ENCODE assay signal across 8 cellular contexts in genomic region chr12:9407425-9407748, GRCh38.
A peak's percentile ranks its signal among the peaks of the same experiment; 100 is the strongest.
DNase-seq lines count a peak whose midpoint lies in the region; TF ChIP-seq lines count a peak whose summit lies in the region.
"Not testable (repeated sequence)": the region's sequence is repeated elsewhere in the genome, so short reads cannot be mapped to it uniquely, and the experiment has no call there.

No MANE protein-coding gene starts in this region.

- not testable (repeated sequence) for H3K4me1 ChIP-seq in esophagus muscularis mucosa, left ventricle myocardium inferior, tibial nerve

- WGBS in esophagus muscularis mucosa, result 80% methylated on average over 4 of the region's 4 CpGs
- WGBS in tibial nerve, 2 donors, result 29 to 48% methylated on average over 4 of the region's 4 CpGs

- not testable (repeated sequence) for H3K9me3 ChIP-seq in esophagus muscularis mucosa; left ventricle myocardium inferior (replicated peaks); tibial nerve

- TF ChIP-seq POLR2A in esophagus muscularis mucosa (IDR thresholded peaks at IDR 0.05; ENCODE audit: low read depth); tibial nerve (IDR thresholded peaks at IDR 0.05): not testable (repeated sequence)

- peak overlapping the region; percentile 41 for H3K27ac Mint-ChIP-seq in progenitor cell of endocrine pancreas

- H3K4me1 Mint-ChIP-seq in progenitor cell of endocrine pancreas (ENCODE audit: low read depth), result not testable (repeated sequence)

- H3K4me3 Mint-ChIP-seq in progenitor cell of endocrine pancreas (ENCODE audit: low read depth), result not testable (repeated sequence)

- not testable (repeated sequence) for H3K9me3 Mint-ChIP-seq in progenitor cell of endocrine pancreas (ENCODE audit: low read depth)

- TF ChIP-seq EP300 in esophagus muscularis mucosa (IDR thresholded peaks at IDR 0.05); tibial nerve (IDR thresholded peaks at IDR 0.05): not testable (repeated sequence)

- DNase-seq in ELR (ENCODE audit: low read depth), result peak; percentile 24
- DNase-seq in M059J (ENCODE audit: low read depth), result peak; percentile 27
- DNase-seq in coronary artery (ENCODE audit: low spot score); esophagus muscularis mucosa (ENCODE audit: extremely low spot score); progenitor cell of endocrine pancreas (ENCODE audit: low spot score, unreplicated experiment); tibial nerve (ENCODE audit: low spot score in 2 of 2): not testable (repeated sequence)
- DNase-seq in left ventricle myocardium inferior, result peak; percentile 26
- DNase-seq in lung microvascular endothelial cell (ENCODE audit: low read depth in 2 of 2), result peak; percentile 74 to 88

- intact Hi-C loops in esophagus muscularis mucosa (cut with DNase I); left ventricle myocardium inferior (cut with micrococcal nuclease): not testable (repeated sequence)

- TF ChIP-seq CTCF in coronary artery (IDR thresholded peaks at IDR 0.05); esophagus muscularis mucosa (IDR thresholded peaks at IDR 0.05); left ventricle myocardium inferior (IDR thresholded peaks at IDR 0.05; ENCODE audit: borderline replicate concordance); progenitor cell of endocrine pancreas (IDR thresholded peaks at IDR 0.05; ENCODE audit: unreplicated experiment); tibial nerve (IDR thresholded peaks at IDR 0.05): not testable (repeated sequence)

- not testable (repeated sequence) for H3K27ac ChIP-seq in coronary artery; left ventricle myocardium inferior (replicated peaks)
- H3K27ac ChIP-seq in esophagus muscularis mucosa (replicated peaks in 1 of 4) (peak overlapping the region in 2 of 4 donors; percentile 13 to 28), tibial nerve (peak overlapping the region in 2 of 4 donors; percentile 1 to 77)

- H3K4me3 ChIP-seq in coronary artery (peak overlapping the region; percentile 36), esophagus muscularis mucosa (peak overlapping the region; percentile 33 to 51 (median 40)), left ventricle myocardium inferior (peak overlapping the region; percentile 51), tibial nerve (peak overlapping the region in 3 of 4 donors; percentile 26 to 55 (median 47))

- H3K36me3 Mint-ChIP-seq in progenitor cell of endocrine pancreas (ENCODE audit: insufficient read depth), result not testable (repeated sequence)

- H3K27me3 ChIP-seq in esophagus muscularis mucosa; left ventricle myocardium inferior (ENCODE audit: low read depth); tibial nerve: not testable (repeated sequence)

- not testable (repeated sequence) for H3K36me3 ChIP-seq in esophagus muscularis mucosa, left ventricle myocardium inferior, tibial nerve

- not testable (repeated sequence) for H3K27me3 Mint-ChIP-seq in progenitor cell of endocrine pancreas
